Comparison of ENCODE assay signal across 1 cellular context in genomic region chr4:4472344-4472958, GRCh38.
A peak's percentile ranks its signal among the peaks of the same experiment; 100 is the strongest.
TF ChIP-seq lines count a peak whose summit lies in the region.

No MANE protein-coding gene starts in this region.

TF ChIP-seq in HepG2, 621 proteins besides CTCF, POLR2A, EP300 and RAD21 (continued from another document and continues in another):
- no peak for TF ChIP-seq ZNF484 (CRISPR knock-in tag; IDR thresholded peaks at IDR 0.05; ENCODE audit: borderline replicate concordance, low read depth)
- TF ChIP-seq ZFP36 (IDR thresholded peaks at IDR 0.05; ENCODE audit: borderline replicate concordance, low read depth, low read length, partially characterized antibody), result no peak
- no peak for TF ChIP-seq SSRP1 (CRISPR knock-in tag; IDR thresholded peaks at IDR 0.05)
- TF ChIP-seq ZNF552 (CRISPR knock-in tag; IDR thresholded peaks at IDR 0.05; ENCODE audit: borderline replicate concordance), result no peak
- no peak for TF ChIP-seq ZNF616 (CRISPR knock-in tag; IDR thresholded peaks at IDR 0.05; ENCODE audit: low read depth)
- peak; percentile 72 for TF ChIP-seq ISL2 (CRISPR knock-in tag; IDR thresholded peaks at IDR 0.05)
- TF ChIP-seq CEBPZ (IDR thresholded peaks at IDR 0.05; ENCODE audit: low read length), result no peak
- peak; percentile 24 to 30; a peak in 2 of 4 replicates for TF ChIP-seq HMGXB4 (CRISPR knock-in tag; IDR thresholded peaks at IDR 0.05; ENCODE audit: borderline replicate concordance in 1 of 2, low read depth in 1 of 2)
- TF ChIP-seq NR2F6 (IDR thresholded peaks at IDR 0.05), result 0 out of 2 replicates have a peak, but pooled peaks have one; percentile 36
- 0 out of 2 replicates have a peak, but pooled peaks have one; percentile 25 for TF ChIP-seq NR2F6 (CRISPR knock-in tag; IDR thresholded peaks at IDR 0.05)
- no peak for TF ChIP-seq HNRNPK (IDR thresholded peaks at IDR 0.05; ENCODE audit: low read depth, low read length, poor library complexity, severe bottlenecking)
- peak; percentile 75 for TF ChIP-seq ZMYM4 (CRISPR knock-in tag; IDR thresholded peaks at IDR 0.05)
- no peak for TF ChIP-seq NFKB2 (CRISPR knock-in tag; IDR thresholded peaks at IDR 0.05; ENCODE audit: borderline replicate concordance)
- TF ChIP-seq ZNF546 (CRISPR knock-in tag; conservative IDR thresholded peaks at IDR 0.05), result no peak
- no peak for TF ChIP-seq ZNF496 (CRISPR knock-in tag; IDR thresholded peaks at IDR 0.05; ENCODE audit: insufficient replicate concordance)
- no peak for TF ChIP-seq ZNF549 (CRISPR knock-in tag; IDR thresholded peaks at IDR 0.05)
- no peak for TF ChIP-seq KLF13 (CRISPR knock-in tag; IDR thresholded peaks at IDR 0.05)
- no peak for TF ChIP-seq POGZ (CRISPR knock-in tag; IDR thresholded peaks at IDR 0.05)
- TF ChIP-seq CBX5 (CRISPR knock-in tag; IDR thresholded peaks at IDR 0.05; ENCODE audit: borderline replicate concordance), result no peak
- TF ChIP-seq SPEN (CRISPR knock-in tag; IDR thresholded peaks at IDR 0.05; ENCODE audit: low read depth), result 0 out of 2 replicates have a peak, but pooled peaks have one; percentile 49
- peak; percentile 38 for TF ChIP-seq KMT2A (CRISPR knock-in tag; IDR thresholded peaks at IDR 0.05)
- no peak for TF ChIP-seq MLLT10 (CRISPR knock-in tag; IDR thresholded peaks at IDR 0.05)
- TF ChIP-seq FOXP4 (CRISPR knock-in tag; IDR thresholded peaks at IDR 0.05), result peak; percentile 84
- TF ChIP-seq RORA (CRISPR knock-in tag; IDR thresholded peaks at IDR 0.05), result no peak
- TF ChIP-seq KAT2B (IDR thresholded peaks at IDR 0.05; ENCODE audit: borderline replicate concordance, low read depth, low read length), result no peak
- peak; percentile 78 for TF ChIP-seq HOXA3 (CRISPR knock-in tag; IDR thresholded peaks at IDR 0.05)
- no peak for TF ChIP-seq TP53 (CRISPR knock-in tag; conservative IDR thresholded peaks at IDR 0.05)
- TF ChIP-seq RARA (CRISPR knock-in tag; IDR thresholded peaks at IDR 0.05), result peak; percentile 67
- TF ChIP-seq SATB2 (CRISPR knock-in tag; IDR thresholded peaks at IDR 0.05), result no peak
- TF ChIP-seq ZNF660 (CRISPR knock-in tag; IDR thresholded peaks at IDR 0.05; ENCODE audit: borderline replicate concordance, low read depth), result no peak
- TF ChIP-seq SMAD9 (CRISPR knock-in tag; IDR thresholded peaks at IDR 0.05), result no peak
- TF ChIP-seq KIAA2018 (CRISPR knock-in tag; IDR thresholded peaks at IDR 0.05; ENCODE audit: borderline replicate concordance), result no peak
- TF ChIP-seq CENPT (CRISPR knock-in tag; IDR thresholded peaks at IDR 0.05; ENCODE audit: low read depth), result no peak
- no peak for TF ChIP-seq SRF (IDR thresholded peaks at IDR 0.05; ENCODE audit: low read depth, low read length)
- no peak for TF ChIP-seq ZUFSP (CRISPR knock-in tag; IDR thresholded peaks at IDR 0.05; ENCODE audit: borderline replicate concordance)
- TF ChIP-seq EEA1 (CRISPR knock-in tag; IDR thresholded peaks at IDR 0.05; ENCODE audit: borderline replicate concordance), result no peak
- no peak for TF ChIP-seq JUN (CRISPR knock-in tag; IDR thresholded peaks at IDR 0.05)
- TF ChIP-seq ZBTB46 (CRISPR knock-in tag; IDR thresholded peaks at IDR 0.05; ENCODE audit: borderline replicate concordance), result no peak
- TF ChIP-seq NFRKB (IDR thresholded peaks at IDR 0.05), result no peak
- TF ChIP-seq ELF3 (CRISPR knock-in tag; IDR thresholded peaks at IDR 0.05), result peak; percentile 56; the same call in 1 of the 2 replicates
- no peak for TF ChIP-seq YEATS4 (CRISPR knock-in tag; IDR thresholded peaks at IDR 0.05; ENCODE audit: borderline replicate concordance)
- no peak for TF ChIP-seq ZNF563 (CRISPR knock-in tag; IDR thresholded peaks at IDR 0.05)
- TF ChIP-seq ZBTB42 (CRISPR knock-in tag; IDR thresholded peaks at IDR 0.05), result no peak
- TF ChIP-seq ZNF550 (CRISPR knock-in tag; IDR thresholded peaks at IDR 0.05; ENCODE audit: borderline replicate concordance), result no peak
- no peak; the same call in 1 of the 2 replicates for TF ChIP-seq SOX13 (IDR thresholded peaks at IDR 0.05)
- peak in 1 of 2 experiments; percentile 70; a peak in 2 of 4 replicates for TF ChIP-seq SOX13 (CRISPR knock-in tag; conservative IDR thresholded peaks at IDR 0.05 in 1 of 2, IDR thresholded peaks at IDR 0.05 in 1 of 2)
- no peak for TF ChIP-seq ZNF597 (CRISPR knock-in tag; IDR thresholded peaks at IDR 0.05)
- TF ChIP-seq ZNF629 (CRISPR knock-in tag; conservative IDR thresholded peaks at IDR 0.05), result no peak
